14 cellular contexts compared by ENCODE assay signal in genomic region chr3:46934067-46934466, GRCh38. TPM values are rescaled to one million over a fixed set of nuclear protein-coding genes. Genes with fewer than 3 reads are reported as not detected.
DNase-seq lines count a peak whose midpoint lies in the region; ATAC-seq, FAIRE-seq and TF ChIP-seq lines count a peak whose summit lies in the region.
"Had no signal": no experiment of that assay in that cellular context is flagged by ENCODE, and none has a peak within 500 bp of the region (broad histone marks: within the 10 kb centered on the region; RNA-seq: fewer than 3 reads in every experiment).

No MANE protein-coding gene starts in this region.

- H4K20me1 ChIP-seq in HCT116 (ENCODE audit: insufficient read depth) (peaks cover 7% of the 10 kb centered on the region; the same call in 1 of the 2 replicates), smooth muscle cell (ENCODE audit: low read depth) (peaks cover 92% of the 10 kb centered on the region)

- peaks cover 58 to 82% of the 10 kb centered on the region in 2 experiments for H3K4me1 ChIP-seq in HCT116 (ENCODE audit: control insufficient read depth in 1 of 2, insufficient read depth in 2 of 2, low read length in 2 of 2)
- peaks cover 70 to 73% of the 10 kb centered on the region in 2 donors for H3K4me1 ChIP-seq in kidney (ENCODE audit: control insufficient read depth in 1 of 2, insufficient read depth in 1 of 2, low read depth in 1 of 2, low read length in 2 of 2)
- H3K4me1 ChIP-seq in smooth muscle cell (ENCODE audit: low read depth): peaks cover 13% of the 10 kb centered on the region

- ATAC-seq in HCT116: no peak
- no peak for ATAC-seq in HG03097 (IDR thresholded peaks at IDR 0.05; ENCODE audit: low FRiP score, unreplicated experiment)
- no peak for ATAC-seq in HG03521 (IDR thresholded peaks at IDR 0.05; ENCODE audit: unreplicated experiment)

- no peak for TF ChIP-seq CTCF in HCT116 (IDR thresholded peaks at IDR 0.05 in 2 of 3, conservative IDR thresholded peaks at IDR 0.05 in 1 of 3; ENCODE audit: borderline replicate concordance in 1 of 3, insufficient read depth in 1 of 3, low read depth in 2 of 3, low read length in 2 of 3)
- no peak for TF ChIP-seq CTCF in VCaP (conservative IDR thresholded peaks at IDR 0.05)
- no peak for TF ChIP-seq CTCF in kidney (IDR thresholded peaks at IDR 0.05; ENCODE audit: borderline replicate concordance, extremely low read depth, insufficient read depth)
- TF ChIP-seq CTCF in smooth muscle cell (IDR thresholded peaks at IDR 0.05; ENCODE audit: borderline replicate concordance, insufficient read depth, poor library complexity, severe bottlenecking): no peak
- TF ChIP-seq CTCF in type B pancreatic cell (conservative IDR thresholded peaks at IDR 0.05): no peak

- 0 out of 2 replicates have a peak overlapping the region, but pooled peaks have one; percentile 53 for H3K27ac ChIP-seq in HCT116 (ENCODE audit: low read depth, low read length)
- H3K27ac ChIP-seq in VCaP: peak overlapping the region; percentile 10; the same call in 1 of the 2 replicates
- H3K27ac ChIP-seq in kidney (ENCODE audit: low read depth in 2 of 2, low read length in 2 of 2): peak overlapping the region; percentile 77 to 86
- H3K27ac ChIP-seq in smooth muscle cell (ENCODE audit: low read depth): peak overlapping the region; percentile 67
- H3K27ac ChIP-seq: KMS-11 had no signal

- H3K27me3 ChIP-seq in HCT116 (ENCODE audit: insufficient read depth, low read length) (no peaks in the 10 kb centered on the region), smooth muscle cell (ENCODE audit: low read depth) (no peaks in the 10 kb centered on the region)

- DNase-seq in HCT116 (ENCODE audit: low read depth, low spot score) (no peak), kidney (peak; percentile 59), smooth muscle cell (lab: John Stamatoyannopoulos, UW; ENCODE audit: unreplicated experiment) (no peak), GM03348 (ENCODE audit: low spot score) (no peak), type B pancreatic cell (ENCODE audit: extremely low spot score, unreplicated experiment) (no peak)
- DNase-seq: COR-L47; midbrain; NCI-H524; stimulated activated CD4-positive, alpha-beta T cell treated with anti-CD3 and anti-CD28 coated beads, Interleukin-15, amount 100 ng/mL, for 24 hours had no signal

- H3K9ac ChIP-seq in HCT116 (ENCODE audit: low read length) (peak overlapping the region; percentile 41), kidney (ENCODE audit: low read length in 2 of 2) (peak overlapping the region; percentile 39 to 65), smooth muscle cell (ENCODE audit: low read depth) (no peak overlapping the region)
- H3K9ac ChIP-seq: KMS-11 had no signal

- WGBS in smooth muscle cell (ENCODE audit: low lambda C conversion rate): 80% methylated on average over 2 of the region's 2 CpGs

- H3K36me3 ChIP-seq in HCT116 (ENCODE audit: control insufficient read depth in 1 of 2, insufficient read depth in 2 of 2, low read length in 2 of 2): peaks cover 2 to 19% of the 10 kb centered on the region in 2 experiments; a peak in 2 of 4 replicates
- peaks cover 9 to 23% of the 10 kb centered on the region in 2 donors for H3K36me3 ChIP-seq in kidney (ENCODE audit: control insufficient read depth in 1 of 2, insufficient read depth in 2 of 2, low read length in 2 of 2)
- H3K36me3 ChIP-seq in smooth muscle cell (ENCODE audit: low read depth): no peaks in the 10 kb centered on the region

- no peak overlapping the region for H3K4me3 Mint-ChIP-seq in type B pancreatic cell
- H3K4me3 Mint-ChIP-seq: stimulated activated naive CD8-positive, alpha-beta T cell treated with anti-CD3 and anti-CD28 coated beads, Interleukin-15, Interleukin-2, amounts not matched to agents 100 ng/mL and 50 ng/mL, for 24 hours had no signal

- no peak overlapping the region for H3K27ac Mint-ChIP-seq in type B pancreatic cell

- H3K79me2 ChIP-seq in HCT116 (ENCODE audit: insufficient read depth, low read length) (peaks cover 98% of the 10 kb centered on the region), smooth muscle cell (ENCODE audit: low read depth) (peaks cover 40% of the 10 kb centered on the region)

- no peak for FAIRE-seq in kidney (lab: Jason Lieb, UNC)

- no peak for TF ChIP-seq POLR2A in HCT116 (IDR thresholded peaks at IDR 0.05; ENCODE audit: borderline replicate concordance, extremely low read depth, insufficient read depth, insufficient read length)

- no peaks in the 10 kb centered on the region for H3K27me3 Mint-ChIP-seq in type B pancreatic cell
- H3K27me3 Mint-ChIP-seq: stimulated activated naive CD8-positive, alpha-beta T cell treated with anti-CD3 and anti-CD28 coated beads, Interleukin-15, Interleukin-2, amounts not matched to agents 100 ng/mL and 50 ng/mL, for 24 hours had no signal

- H3F3A ChIP-seq in smooth muscle cell (ENCODE audit: low read depth): peaks cover 10% of the 10 kb centered on the region

- H3K9me3 Mint-ChIP-seq in type B pancreatic cell: no peaks in the 10 kb centered on the region
- H3K9me3 Mint-ChIP-seq: stimulated activated naive CD8-positive, alpha-beta T cell treated with anti-CD3 and anti-CD28 coated beads, Interleukin-15, Interleukin-2, amounts not matched to agents 100 ng/mL and 50 ng/mL, for 24 hours had no signal

- H2AFZ ChIP-seq in HCT116 (ENCODE audit: low read depth, low read length, poor library complexity, severe bottlenecking) (no peak overlapping the region), smooth muscle cell (ENCODE audit: low read depth) (no peak overlapping the region)

- intact Hi-C loops in HCT116 (cut with micrococcal nuclease) (no loop called here), kidney (cut with DNase I) (no loop called here)

- H3K9me3 ChIP-seq in HCT116 (ENCODE audit: control insufficient read depth in 1 of 2, insufficient read depth in 1 of 2, low read depth in 1 of 2, low read length in 2 of 2) (no peaks in the 10 kb centered on the region), kidney (ENCODE audit: control insufficient read depth in 1 of 2, low read length in 2 of 2) (no peaks in the 10 kb centered on the region), smooth muscle cell (replicated peaks; ENCODE audit: low read depth) (no peaks in the 10 kb centered on the region)

- peak overlapping the region; percentile 56 for H3K4me2 ChIP-seq in HCT116 (ENCODE audit: low read length)
- H3K4me2 ChIP-seq in smooth muscle cell: no peak overlapping the region
- H3K4me2 ChIP-seq: KMS-11 had no signal

- RAD21 ChIA-PET in HCT116 (lab: Charles Lee; ENCODE audit: low non-redundant PET in 1 of 2, low total read pairs in 2 of 2, uncharacterized antibody in 2 of 2, unreplicated experiment in 2 of 2): interaction anchor here in 1 of 2 experiments (0.9 kb wide), 1 partner anchor 42 kb away, joined by 3 read pairs; the partner anchor contains the start of gene CCDC12

- TF ChIP-seq RAD21 in HCT116 (IDR thresholded peaks at IDR 0.05; ENCODE audit: low read depth): no peak

- BruUV-seq in HCT116 (replicated peaks; lab: Mats Ljungman, UMichigan): no TSS peak

- POLR2A ChIA-PET in HCT116 (lab: Charles Lee): no interaction called here

- no peaks in the 10 kb centered on the region for H3K9me2 ChIP-seq in HCT116 (ENCODE audit: insufficient read depth)

- H3K36me3 Mint-ChIP-seq in type B pancreatic cell: peaks cover 24% of the 10 kb centered on the region

- CTCF ChIA-PET in HCT116 (lab: Charles Lee): interaction anchor here (3.5 kb wide), 1 partner anchor 10 kb away, joined by 16 read pairs; no protein-coding TSS in a partner anchor

- H3K4me1 Mint-ChIP-seq in type B pancreatic cell (ENCODE audit: unreplicated experiment): peaks cover 48% of the 10 kb centered on the region

- H3K4me3 ChIP-seq in HCT116 (replicated peaks in 1 of 2; ENCODE audit: low read depth in 1 of 2, low read length in 2 of 2) (no peak overlapping the region; a peak in 1 of 4 replicates), kidney (ENCODE audit: low read length in 2 of 2) (no peak overlapping the region), smooth muscle cell (no peak overlapping the region)

TF ChIP-seq in HCT116, 20 proteins besides CTCF, POLR2A, EP300 and RAD21:
- TF ChIP-seq ATF3 (IDR thresholded peaks at IDR 0.05) (no peak), FOSL1 (IDR thresholded peaks at IDR 0.05; ENCODE audit: low read depth) (no peak)

RNA-seq across cellular contexts. Expression of gene CCDC12, which starts 42.5 kb away (rescaled TPM):
- total RNA-seq in HCT116 (2021; ENCODE audit: unreplicated experiment): 46.5 TPM
- 53.5 and 55.3 TPM in 2 replicates for polyA plus RNA-seq in HCT116 (2012)
- total RNA-seq in kidney: 59.7 TPM
- 85.6 TPM for polyA plus RNA-seq in kidney (ENCODE audit: insufficient read depth, low read depth, low replicate concordance)
- 12.5 and 23.9 TPM in 2 replicates for total RNA-seq in smooth muscle cell
- polyA plus RNA-seq in smooth muscle cell: 52.4 and 69.0 TPM in 2 replicates
- 46.7 and 49.7 TPM in 2 replicates for total RNA-seq in type B pancreatic cell (ENCODE audit: low replicate concordance)

RNA-seq across cellular contexts. Expression of gene NBEAL2, which starts 45.4 kb away (rescaled TPM):
- total RNA-seq in HCT116 (2021; ENCODE audit: unreplicated experiment) (72.9 TPM), kidney (82.8 TPM), smooth muscle cell (11.0 and 11.9 TPM in 2 replicates), type B pancreatic cell (ENCODE audit: low replicate concordance) (115 and 241 TPM in 2 replicates)
- 55.2 and 61.9 TPM in 2 replicates for polyA plus RNA-seq in HCT116 (2012)
- polyA plus RNA-seq in kidney (ENCODE audit: insufficient read depth, low read depth, low replicate concordance) (25.7 TPM), smooth muscle cell (4.1 and 26.8 TPM in 2 replicates)

RNA-seq across cellular contexts. Expression of gene PTH1R, which starts 56.5 kb away (rescaled TPM):
- total RNA-seq in HCT116 (2021; ENCODE audit: unreplicated experiment): 0.32 TPM
- 0.48 and 0.50 TPM in 2 replicates for polyA plus RNA-seq in HCT116 (2012)
- 286 TPM for total RNA-seq in kidney
- polyA plus RNA-seq in kidney (ENCODE audit: insufficient read depth, low read depth, low replicate concordance): 1,885 TPM
- 15.4 and 17.7 TPM in 2 replicates for total RNA-seq in smooth muscle cell
- 39.2 and 50.6 TPM in 2 replicates for polyA plus RNA-seq in smooth muscle cell
- total RNA-seq in type B pancreatic cell (ENCODE audit: low replicate concordance): 63.0 and 83.1 TPM in 2 replicates

Comparison
In these comparisons a context has a peak if more than half of its experiments do, and no peak if none do; other contexts are left out.
1. H3K27ac ChIP-seq: peak in every context shown above with its lines; median percentile 82 in kidney; 67 in smooth muscle cell; 53 in HCT116; 10 in VCaP.
2. RNA of gene PTH1R, which starts 56.5 kb away (total RNA-seq): 286 TPM in kidney (single experiment), 63.0 to 83.1 TPM in type B pancreatic cell and 15.4 to 17.7 TPM in smooth muscle cell; 0.32 TPM in HCT116 (single experiment); every median in the first group is over 10 times any median in the second.